In the genomic region with DNA sequence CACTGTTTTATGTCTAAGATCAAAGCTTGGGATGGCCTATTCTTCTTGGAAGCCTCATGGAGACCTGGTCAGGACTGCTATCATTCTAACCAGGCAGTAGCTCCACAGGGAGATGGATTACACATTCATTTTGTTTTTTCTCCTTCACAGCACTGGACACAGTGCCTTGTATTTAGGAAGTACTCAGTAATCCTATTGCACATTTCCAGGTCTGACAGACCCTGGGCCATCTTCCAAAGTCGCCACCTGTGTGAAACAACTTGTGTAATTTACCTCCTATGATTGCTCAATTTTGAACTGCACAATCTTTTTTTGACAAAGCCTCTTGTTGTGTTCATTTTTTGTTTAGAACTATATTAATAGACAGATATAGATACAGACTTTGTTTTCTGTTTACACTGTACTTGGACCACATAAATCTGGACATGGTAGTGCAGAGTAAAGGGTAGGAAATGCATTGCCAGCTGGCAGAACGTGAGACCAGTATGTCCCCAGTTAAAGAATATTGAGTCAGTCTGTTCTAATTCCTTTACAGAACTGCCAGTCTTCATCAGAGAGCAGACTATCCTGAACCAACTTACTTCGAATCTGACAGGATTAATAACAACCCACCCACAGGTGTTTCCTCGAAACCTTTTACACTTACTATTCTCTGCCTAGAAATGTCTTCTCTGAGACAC, we compare ENCODE assay signal across 25 cellular contexts.
"Had no signal": no experiment of that assay in that cellular context is flagged by ENCODE, and none has a peak within 500 bp of the region (broad histone marks: within the 10 kb centered on the region; RNA-seq: fewer than 3 reads in every experiment).

No MANE protein-coding gene starts in this region.

- H3K27me3 ChIP-seq: Peyer's patch had no signal

- H3K4me3 ChIP-seq: K562, Peyer's patch, SJSA1 had no signal

- H3K27ac ChIP-seq: Peyer's patch, RWPE1, SJSA1 had no signal

- H3K4me1 ChIP-seq: Peyer's patch, SJSA1 had no signal

- ATAC-seq: activated CD8-positive, alpha-beta memory T cell treated with anti-CD3 and anti-CD28 coated beads, Interleukin-2, amount 10 ng/mL, durations not matched to agents 7 days and 5 days; K562; SK-N-SH treated with all-trans-retinoic acid at 6 μM for 48 hours had no signal

- H3K36me3 ChIP-seq: Peyer's patch, SJSA1 had no signal

- FAIRE-seq: K562 had no signal

- DNase-seq: activated B cell treated with CpG ODN at 0.5 μM for 24 hours; activated CD4-positive, alpha-beta T cell treated with anti-CD3 and anti-CD28 coated beads for 1 hour; activated CD4-positive, alpha-beta T cell treated with anti-CD3 and anti-CD28 coated beads, Interleukin-2, amount 10 ng/mL, durations not matched to agents 24 days and 14 days; activated CD4-positive, alpha-beta T cell treated with anti-CD3 and anti-CD28 coated beads, Interleukin-2, amount 50 U/mL, for 48 hours; activated CD8-positive, alpha-beta memory T cell treated with anti-CD3 and anti-CD28 coated beads, Interleukin-2, amount 10 ng/mL, durations not matched to agents 7 days and 5 days; activated effector memory CD4-positive, alpha-beta T cell treated with Interleukin-2 at 50 U/mL for 16 hours; activated naive CD4-positive, alpha-beta T cell; activated T-cell treated with anti-CD3 and anti-CD28 coated beads, Interleukin-2, amount 50 U/mL, for 24 hours; aorta; Karpas-422; NCI-H1092; NCI-H1417; NCI-H1930; NCI-H2107; NCI-H2171 treated with DMSO at 0.1 percent for 48 hours; NCI-H226; NCI-H526; NCI-H774; Peyer's patch; SHP77; SW 1271 had no signal

- H3K9me3 ChIP-seq: Peyer's patch, SJSA1 had no signal
